13 cellular contexts compared by ENCODE assay signal in the genomic region with DNA sequence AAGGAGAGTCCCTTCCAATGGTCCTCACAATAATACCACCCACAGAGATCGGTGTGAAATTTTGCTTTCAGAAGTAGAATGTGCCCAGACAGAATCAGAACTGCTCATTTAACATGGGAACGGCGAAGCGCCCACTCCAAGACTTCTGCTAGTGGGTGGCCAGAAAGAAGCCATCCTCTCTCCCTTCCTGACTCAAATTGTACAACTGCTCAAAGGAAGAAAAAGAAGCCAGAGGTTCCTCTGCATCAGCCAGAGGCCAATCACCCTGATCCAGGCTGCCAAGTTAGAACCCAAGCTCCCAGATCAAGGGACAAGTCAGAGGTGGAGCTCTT.
"Had no signal": no experiment of that assay in that cellular context is flagged by ENCODE, and none has a peak within 500 bp of the region (broad histone marks: within the 10 kb centered on the region; RNA-seq: fewer than 3 reads in every experiment).

No MANE protein-coding gene starts in this region.

- H3K36me3 ChIP-seq: brain microvascular endothelial cell had no signal

- H3K27me3 ChIP-seq: brain microvascular endothelial cell, foreskin keratinocyte, SJCRH30, transverse colon had no signal

- DNase-seq: activated CD4-positive, alpha-beta T cell treated with anti-CD3 and anti-CD28 coated beads for 48 hours; activated naive CD4-positive, alpha-beta T cell treated with anti-CD3 and anti-CD28 coated beads for 36 hours; cortex of kidney; effector CD4-positive, alpha-beta T cell; foreskin keratinocyte; left cardiac atrium; lower lobe of right lung; SJCRH30; stimulated activated CD4-positive, alpha-beta T cell treated with anti-CD3 and anti-CD28 coated beads, Interleukin-1b, Interleukin-23, amount 100 ng/mL, for 48 hours; T-helper 2 cell; transverse colon had no signal

- H3K27ac Mint-ChIP-seq: activated naive CD4-positive, alpha-beta T cell treated with anti-CD3 and anti-CD28 coated beads for 36 hours had no signal

- H3K4me3 ChIP-seq: lower lobe of right lung, SJCRH30, transverse colon had no signal

- H3K4me3 Mint-ChIP-seq: activated naive CD4-positive, alpha-beta T cell treated with anti-CD3 and anti-CD28 coated beads for 36 hours had no signal

- H3K9me3 Mint-ChIP-seq: activated naive CD4-positive, alpha-beta T cell treated with anti-CD3 and anti-CD28 coated beads for 36 hours had no signal

- H3K9me3 ChIP-seq: lower lobe of right lung, SJCRH30, transverse colon had no signal

- H3K27ac ChIP-seq: foreskin keratinocyte, lower lobe of right lung, parathyroid adenoma, SJCRH30, transverse colon had no signal

- ATAC-seq: foreskin keratinocyte, left cardiac atrium, lower lobe of right lung had no signal
